In the genomic region with DNA sequence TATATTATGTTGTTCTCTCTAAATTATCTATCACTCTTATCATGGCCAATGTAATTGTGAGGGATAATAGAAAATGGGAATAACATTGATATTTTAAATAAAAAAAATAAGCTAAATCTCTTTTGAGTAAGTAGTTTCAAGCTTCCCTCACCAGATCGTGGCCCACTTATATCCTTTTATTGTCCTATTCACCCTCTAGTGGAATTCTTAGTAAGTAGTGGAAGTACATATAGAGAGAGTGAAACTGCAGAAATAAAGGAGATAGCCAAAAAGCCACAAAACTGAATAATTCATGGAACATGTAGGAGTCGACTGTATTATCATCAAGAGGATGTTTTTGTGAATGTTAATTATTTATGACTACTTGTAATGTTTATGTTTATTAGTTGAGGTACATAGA, we compare ENCODE assay signal across 19 cellular contexts.
DNase-seq lines count a peak whose midpoint lies in the region; ATAC-seq and TF ChIP-seq lines count a peak whose summit lies in the region.
"Had no signal": no experiment of that assay in that cellular context is flagged by ENCODE, and none has a peak within 500 bp of the region (broad histone marks: within the 10 kb centered on the region; RNA-seq: fewer than 3 reads in every experiment).

No MANE protein-coding gene starts in this region.

- H3K36me3 ChIP-seq in breast epithelium = no peaks in the 10 kb centered on the region
- no peaks in the 10 kb centered on the region for H3K36me3 ChIP-seq in mammary epithelial cell (ENCODE audit: insufficient read depth, low read length)
- H3K36me3 ChIP-seq in tibial artery = no peaks in the 10 kb centered on the region
- H3K36me3 ChIP-seq: SJSA1 had no signal

- no TSS peak for BruUV-seq in mammary epithelial cell (replicated peaks; lab: Mats Ljungman, UMichigan)

- H3K27me3 ChIP-seq in breast epithelium = no peaks in the 10 kb centered on the region
- no peaks in the 10 kb centered on the region for H3K27me3 ChIP-seq in mammary epithelial cell (ENCODE audit: insufficient read depth, low read length)
- H3K27me3 ChIP-seq in tibial artery = no peaks in the 10 kb centered on the region
- H3K27me3 ChIP-seq: SJSA1 had no signal

- H3K27ac ChIP-seq in breast epithelium (peak overlapping the region; percentile 14 to 27), mammary epithelial cell (ENCODE audit: insufficient read depth, low read depth, low read length) (no peak overlapping the region), tibial artery (peak overlapping the region; percentile 64 to 71)
- H3K27ac ChIP-seq: parathyroid adenoma, SJSA1 had no signal

- intact Hi-C loops in breast epithelium (cut with DNase I; ENCODE audit: low total_unique reads) (no loop called here), mammary epithelial cell (cut with micrococcal nuclease) (no loop called here), tibial artery (cut with DNase I; ENCODE audit: low total_unique reads) (loop anchor here (10.0 kb wide), 1 partner anchor 49 kb away; no protein-coding TSS in a partner anchor), posterior cingulate gyrus (cut with DNase I) (no loop called here)
- intact Hi-C loops in activated CD4-positive, alpha-beta T cell treated with anti-CD3 and anti-CD28 coated beads for 36 hours (cut with DNase I, micrococcal nuclease) = no loop called here

- H3K4me1 Mint-ChIP-seq in activated CD4-positive, alpha-beta T cell treated with anti-CD3 and anti-CD28 coated beads for 36 hours = no peaks in the 10 kb centered on the region
- H3K4me1 Mint-ChIP-seq: B cell had no signal

- in situ Hi-C loops in mammary epithelial cell (cut with MboI; ENCODE audit: low sequenced_read_pairs in 2 of 2) = no loop called here

- no peak overlapping the region for H3K4me3 ChIP-seq in breast epithelium
- no peak overlapping the region for H3K4me3 ChIP-seq in mammary epithelial cell (replicated peaks in 1 of 3; ENCODE audit: insufficient read depth in 1 of 3, low read depth in 2 of 3, low read length in 3 of 3)
- H3K4me3 ChIP-seq in foreskin fibroblast (ENCODE audit: low read depth in 1 of 2, low read length in 2 of 2) = no peak overlapping the region
- no peak overlapping the region for H3K4me3 ChIP-seq in tibial artery
- H3K4me3 ChIP-seq: SJSA1 had no signal

- H3K4me2 ChIP-seq in mammary epithelial cell (ENCODE audit: insufficient read depth, low read depth, low read length) = no peak overlapping the region

- ATAC-seq in GM18861 (IDR thresholded peaks at IDR 0.05; ENCODE audit: unreplicated experiment) = no peak
- no peak for ATAC-seq in activated CD4-positive, alpha-beta T cell treated with anti-CD3 and anti-CD28 coated beads for 36 hours
- ATAC-seq: HepG2, left cardiac atrium had no signal

- H3K9me3 Mint-ChIP-seq in activated CD4-positive, alpha-beta T cell treated with anti-CD3 and anti-CD28 coated beads for 36 hours (ENCODE audit: low read depth) = no peaks in the 10 kb centered on the region
- H3K9me3 Mint-ChIP-seq: stimulated activated naive CD8-positive, alpha-beta T cell treated with anti-CD3 and anti-CD28 coated beads, Interleukin-15, Interleukin-2, amounts not matched to agents 100 ng/mL and 50 ng/mL, for 24 hours had no signal

- no peak for TF ChIP-seq POLR2A in breast epithelium (IDR thresholded peaks at IDR 0.05)

- H3K79me2 ChIP-seq in mammary epithelial cell (ENCODE audit: insufficient read depth, low read length) = no peaks in the 10 kb centered on the region
- H3K79me2 ChIP-seq: parathyroid adenoma had no signal

- no peak for TF ChIP-seq CTCF in breast epithelium (IDR thresholded peaks at IDR 0.05)
- no peak for TF ChIP-seq CTCF in mammary epithelial cell (conservative IDR thresholded peaks at IDR 0.05 in 1 of 2, IDR thresholded peaks at IDR 0.05 in 1 of 2; ENCODE audit: extremely low read depth in 1 of 2, insufficient read depth in 1 of 2, low read depth in 1 of 2, low read length in 2 of 2)
- TF ChIP-seq CTCF in foreskin fibroblast (IDR thresholded peaks at IDR 0.05; ENCODE audit: low read depth, low read length) = peak; percentile 3
- TF ChIP-seq CTCF in tibial artery (IDR thresholded peaks at IDR 0.05) = peak; percentile 24 to 42

- DNase-seq in breast epithelium (ENCODE audit: low spot score in 2 of 2) (no peak), mammary epithelial cell (no peak), astrocyte of the hippocampus (ENCODE audit: low read depth, low spot score) (peak; percentile 21), foreskin fibroblast (peak in 1 of 2 donors; percentile 33), tibial artery (no peak), posterior cingulate gyrus (no peak)
- DNase-seq in activated CD4-positive, alpha-beta T cell treated with anti-CD3 and anti-CD28 coated beads for 36 hours = no peak
- DNase-seq: activated CD4-positive, alpha-beta T cell treated with anti-CD3 and anti-CD28 coated beads, Interleukin-2, amount 50 U/mL, for 4 hours; activated T-cell treated with anti-CD3 and anti-CD28 coated beads, Interleukin-2, amount 50 U/mL, for 1 hour; hippocampal formation; left cardiac atrium; stimulated activated CD4-positive, alpha-beta T cell treated with anti-CD3 and anti-CD28 coated beads, Interleukin-12 subunit alpha, Interleukin-12 subunit beta, amount 100 ng/mL, for 4 hours had no signal

- no peaks in the 10 kb centered on the region for H4K20me1 ChIP-seq in mammary epithelial cell (ENCODE audit: insufficient read depth, low read length)

- H3K9me3 ChIP-seq in breast epithelium (no peaks in the 10 kb centered on the region), mammary epithelial cell (replicated peaks; ENCODE audit: insufficient read depth, low read length) (no peaks in the 10 kb centered on the region), tibial artery (no peaks in the 10 kb centered on the region)
- H3K9me3 ChIP-seq: SJSA1 had no signal

- H3K27me3 Mint-ChIP-seq in activated CD4-positive, alpha-beta T cell treated with anti-CD3 and anti-CD28 coated beads for 36 hours = peaks cover 5% of the 10 kb centered on the region
- H3K27me3 Mint-ChIP-seq: B cell had no signal

- no peaks in the 10 kb centered on the region for H3K36me3 Mint-ChIP-seq in activated CD4-positive, alpha-beta T cell treated with anti-CD3 and anti-CD28 coated beads for 36 hours (ENCODE audit: low read depth)
- H3K36me3 Mint-ChIP-seq: activated naive CD8-positive, alpha-beta T cell had no signal

- H3K4me1 ChIP-seq in breast epithelium = no peaks in the 10 kb centered on the region
- H3K4me1 ChIP-seq in mammary epithelial cell (ENCODE audit: insufficient read depth, low read length) = no peaks in the 10 kb centered on the region
- peaks cover 0 to 79% (median 19%) of the 10 kb centered on the region in 4 donors for H3K4me1 ChIP-seq in tibial artery

- H2AFZ ChIP-seq in mammary epithelial cell (ENCODE audit: low read depth, low read length) = no peak overlapping the region
- H2AFZ ChIP-seq: parathyroid adenoma had no signal

- no peak overlapping the region for H3K27ac Mint-ChIP-seq in activated CD4-positive, alpha-beta T cell treated with anti-CD3 and anti-CD28 coated beads for 36 hours
- H3K27ac Mint-ChIP-seq: activated naive CD8-positive, alpha-beta T cell; B cell; stimulated activated naive CD8-positive, alpha-beta T cell treated with anti-CD3 and anti-CD28 coated beads, Interleukin-15, Interleukin-2, amounts not matched to agents 100 ng/mL and 50 ng/mL, for 24 hours had no signal

- POLR2A ChIA-PET in activated CD4-positive, alpha-beta T cell treated with anti-CD3 and anti-CD28 coated beads for 36 hours (lab: Charles Lee) = no interaction called here

- CTCF ChIA-PET in mammary epithelial cell (lab: Charles Lee; ENCODE audit: low non-redundant PET) = interaction anchor here (0.6 to 0.7 kb wide), 2 partner anchors 16 to 49 kb away, joined by 3 to 7 read pairs; no protein-coding TSS in a partner anchor
- CTCF ChIA-PET in activated CD4-positive, alpha-beta T cell treated with anti-CD3 and anti-CD28 coated beads for 36 hours (lab: Charles Lee) = interaction anchor here (1.0 kb wide), 1 partner anchor 17 kb away, joined by 4 read pairs; no protein-coding TSS in a partner anchor

- no peak overlapping the region for H3K9ac ChIP-seq in mammary epithelial cell (ENCODE audit: insufficient read depth, low read length)
- H3K9ac ChIP-seq: parathyroid adenoma had no signal

- dilution Hi-C loops in mammary epithelial cell (cut with HindIII; ENCODE audit: low sequenced_read_pairs) = no loop called here

- H3K4me3 Mint-ChIP-seq in activated CD4-positive, alpha-beta T cell treated with anti-CD3 and anti-CD28 coated beads for 36 hours = no peak overlapping the region
- H3K4me3 Mint-ChIP-seq: activated naive CD8-positive, alpha-beta T cell; B cell; stimulated activated naive CD8-positive, alpha-beta T cell treated with anti-CD3 and anti-CD28 coated beads, Interleukin-15, Interleukin-2, amounts not matched to agents 100 ng/mL and 50 ng/mL, for 24 hours had no signal

- 0% methylated on average over 2 of the region's 2 CpGs for WGBS in mammary epithelial cell (ENCODE audit: low coverage, missing lambda C conversion rate)

Comparison
In these comparisons a context has a peak if more than half of its experiments do, and no peak if none do; other contexts are left out.
1. CTCF ChIP-seq: peak in foreskin fibroblast (single experiment) and tibial artery (2 of 2); none in breast epithelium (0 of 3) and mammary epithelial cell (0 of 2).